In genomic region chr10:61039868-61040267, GRCh38 we compare ENCODE assay signal across 24 cellular contexts.
"Had no signal": no experiment of that assay in that cellular context is flagged by ENCODE, and none has a peak within 500 bp of the region (broad histone marks: within the 10 kb centered on the region; RNA-seq: fewer than 3 reads in every experiment).

No MANE protein-coding gene starts in this region.

- ATAC-seq: mucosa of descending colon; naive thymus-derived CD8-positive, alpha-beta T cell; pancreas; stimulated activated memory B cell treated with anti-CD40 and anti-IgM and Interleukin-4, amounts not matched to agents 10 μg/mL and 1 μg/mL and 100 μg/mL, for 72 hours; stimulated activated naive CD8-positive, alpha-beta T cell treated with anti-CD3 and anti-CD28 coated beads, Interleukin-15, amount 100 ng/mL, for 72 hours had no signal

- H3K4me2 ChIP-seq: smooth muscle cell had no signal

- H3K9me3 ChIP-seq: left ventricle myocardium inferior, mucosa of descending colon, pancreas, prostate gland, sigmoid colon, upper lobe of left lung, vagina had no signal

- FAIRE-seq: pancreas had no signal

- H3K27ac ChIP-seq: left ventricle myocardium inferior, pancreas, prostate gland, sigmoid colon, tibial nerve, upper lobe of left lung, vagina had no signal

- H3K27me3 ChIP-seq: pancreas, sigmoid colon, tibial nerve, upper lobe of left lung, vagina had no signal

- DNase-seq: hypothalamus; islet precursor cell; left ventricle myocardium inferior; midbrain; mucosa of descending colon; naive thymus-derived CD8-positive, alpha-beta T cell; nucleus accumbens; retina; sigmoid colon; stimulated activated CD4-positive, alpha-beta T cell treated with anti-CD3 and anti-CD28 coated beads, Interleukin-1b, Interleukin-23, amount 100 ng/mL, for 48 hours; stimulated activated CD4-positive, alpha-beta T cell treated with anti-CD3 and anti-CD28 coated beads, Interleukin-2, amount 100 ng/mL, for 48 hours; stimulated activated CD4-positive, alpha-beta T cell treated with anti-CD3 and anti-CD28 coated beads, Interleukin-4, amount 100 ng/mL, for 4 hours; stimulated activated CD8-positive, alpha-beta memory T cell treated with anti-CD3 and anti-CD28 coated beads, Interleukin-4, amount 100 ng/mL, for 48 hours; stimulated activated naive CD4-positive, alpha-beta T cell treated with Interleukin-2 at 50 U/mL for 16 hours; stimulated activated naive CD8-positive, alpha-beta T cell treated with anti-CD3 and anti-CD28 coated beads, Interleukin-15, amount 100 ng/mL, for 72 hours; substantia nigra had no signal

- H3K4me3 ChIP-seq: left ventricle myocardium inferior, lung, mucosa of descending colon, pancreas, prostate gland, sigmoid colon, smooth muscle cell, tibial nerve, upper lobe of left lung, vagina had no signal

- H3K36me3 ChIP-seq: left ventricle myocardium inferior, pancreas, prostate gland, sigmoid colon, tibial nerve, upper lobe of left lung, vagina had no signal

- H3K4me1 ChIP-seq: left ventricle myocardium inferior, pancreas, prostate gland, sigmoid colon, tibial nerve, upper lobe of left lung, vagina had no signal
